ENCODE assay signal across 15 cellular contexts in the genomic region with DNA sequence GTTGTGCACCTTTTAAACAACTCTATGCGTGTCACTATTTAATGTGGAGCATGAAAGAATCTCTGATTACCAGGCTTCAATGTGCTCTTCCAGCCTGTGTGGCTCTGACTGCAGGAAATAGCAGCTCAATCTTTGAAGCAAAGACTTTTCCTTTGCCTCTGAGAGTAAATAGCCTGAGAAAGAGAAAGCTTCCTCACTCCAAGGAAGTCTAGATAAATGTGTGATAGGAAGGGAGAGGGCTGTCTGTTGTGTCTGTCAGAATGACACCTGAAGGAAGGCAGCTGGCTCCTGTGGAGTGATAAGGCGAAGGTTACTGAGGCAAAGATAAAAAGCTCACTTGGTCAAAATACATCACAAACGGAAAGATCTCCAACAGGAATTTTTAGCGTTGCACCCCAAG.
A peak's percentile ranks its signal among the peaks of the same experiment; 100 is the strongest.
DNase-seq lines count a peak whose midpoint lies in the region; ATAC-seq and TF ChIP-seq lines count a peak whose summit lies in the region.
"Had no signal": no experiment of that assay in that cellular context is flagged by ENCODE, and none has a peak within 500 bp of the region (broad histone marks: within the 10 kb centered on the region; RNA-seq: fewer than 3 reads in every experiment).

No MANE protein-coding gene starts in this region.

- TF ChIP-seq CTCF in choroid plexus epithelial cell (conservative IDR thresholded peaks at IDR 0.05; ENCODE audit: low read depth, low read length) (no peak), mesothelial cell of epicardium (IDR thresholded peaks at IDR 0.05; ENCODE audit: unreplicated experiment) (no peak), ovary (IDR thresholded peaks at IDR 0.05) (no peak)

- peak overlapping the region; percentile 18 for H3K27ac Mint-ChIP-seq in mesothelial cell of epicardium

- no peaks in the 10 kb centered on the region for H3K27me3 Mint-ChIP-seq in mesothelial cell of epicardium (ENCODE audit: low read depth)

- H3K9me3 ChIP-seq in HUES6 (ENCODE audit: control insufficient read depth, insufficient read depth, low read depth, low read length) (no peaks in the 10 kb centered on the region; the same call in 1 of the 2 replicates), ovary (no peaks in the 10 kb centered on the region)

- DNase-seq in choroid plexus epithelial cell (ENCODE audit: low read depth) (peak; percentile 52), mesothelial cell of epicardium (ENCODE audit: low spot score in 2 of 2, unreplicated experiment in 2 of 2) (no peak), ovary (no peak), NCI-H1417 (lab: John Stamatoyannopoulos, UW) (no peak), GM19238 (ENCODE audit: insufficient read length, low spot score) (no peak)
- DNase-seq: activated naive CD4-positive, alpha-beta T cell treated with anti-CD3 and anti-CD28 coated beads, Interleukin-2, amount 50 U/mL, for 16 hours; hippocampal formation; naive B cell; NCI-H1436; NCI-H2227 treated with DMSO at 0.1 percent for 48 hours had no signal

- H3K4me3 Mint-ChIP-seq in mesothelial cell of epicardium, result peak overlapping the region; percentile 2
- H3K4me3 Mint-ChIP-seq: naive B cell had no signal

- no peaks in the 10 kb centered on the region for H3K27me3 ChIP-seq in ACC112 (ENCODE audit: insufficient read depth, low read length)
- H3K27me3 ChIP-seq in HUES6 (ENCODE audit: control insufficient read depth, insufficient read depth, low read length), result no peaks in the 10 kb centered on the region
- no peaks in the 10 kb centered on the region for H3K27me3 ChIP-seq in ovary

- H3K79me2 ChIP-seq in ACC112 (ENCODE audit: control insufficient read depth, insufficient read depth, low read length, unreplicated experiment), result no peaks in the 10 kb centered on the region

- ATAC-seq in HG03159 (IDR thresholded peaks at IDR 0.05; ENCODE audit: unreplicated experiment), result no peak
- ATAC-seq: left lobe of liver had no signal

- no peak for TF ChIP-seq POLR2A in ovary (IDR thresholded peaks at IDR 0.05)

- WGBS in ovary, 3 donors, result 11 to 27% (median 20%) methylated on average over 4 of the region's 4 CpGs

- no peaks in the 10 kb centered on the region for H3K36me3 ChIP-seq in ACC112 (ENCODE audit: insufficient read depth, low read length)
- H3K36me3 ChIP-seq in HUES6 (ENCODE audit: control insufficient read depth, insufficient read depth, low read length), result no peaks in the 10 kb centered on the region
- H3K36me3 ChIP-seq in ovary, result no peaks in the 10 kb centered on the region

- H3K9ac ChIP-seq in HUES6 (ENCODE audit: low read length), result peak overlapping the region; percentile 63

- H3K9me3 Mint-ChIP-seq in mesothelial cell of epicardium, result peaks cover 5% of the 10 kb centered on the region

- peaks cover 22% of the 10 kb centered on the region for H3K4me1 Mint-ChIP-seq in mesothelial cell of epicardium
- H3K4me1 Mint-ChIP-seq: naive B cell had no signal

- H3K36me3 Mint-ChIP-seq in mesothelial cell of epicardium, result no peaks in the 10 kb centered on the region
- H3K36me3 Mint-ChIP-seq: brain, naive B cell had no signal

- TF ChIP-seq EP300 in ovary (IDR thresholded peaks at IDR 0.05), result no peak

- intact Hi-C loops in ovary (cut with DNase I), result no loop called here

- H3K4me3 ChIP-seq in ACC112 (ENCODE audit: low read depth, low read length), result no peak overlapping the region
- no peak overlapping the region for H3K4me3 ChIP-seq in HUES6 (ENCODE audit: low read depth, low read length)
- no peak overlapping the region for H3K4me3 ChIP-seq in choroid plexus epithelial cell (ENCODE audit: low read depth, low read length)
- H3K4me3 ChIP-seq in ovary, result no peak overlapping the region

- peak overlapping the region; percentile 16 for H2AFZ ChIP-seq in ACC112 (ENCODE audit: low read length, unreplicated experiment)

- H3K4me1 ChIP-seq in ACC112 (ENCODE audit: control insufficient read depth, insufficient read depth, low read length, unreplicated experiment) (peaks cover 29% of the 10 kb centered on the region), HUES6 (ENCODE audit: control insufficient read depth, insufficient read depth, low read length) (peaks cover 12% of the 10 kb centered on the region), ovary (ENCODE audit: insufficient read depth) (no peaks in the 10 kb centered on the region)

- H3K27ac ChIP-seq in ACC112 (ENCODE audit: low read depth, low read length), result peak overlapping the region; percentile 72
- peak overlapping the region; percentile 32; the same call in 1 of the 2 replicates for H3K27ac ChIP-seq in HUES6 (ENCODE audit: low read depth, low read length)
- no peak overlapping the region for H3K27ac ChIP-seq in ovary

Comparison
In these comparisons a context has a peak if more than half of its experiments do, and no peak if none do; other contexts are left out.
1. H3K27ac ChIP-seq: peak in ACC112 (single experiment) and HUES6 (single experiment); none in ovary (0 of 2).